1 cellular context compared by ENCODE assay signal in the genomic region with DNA sequence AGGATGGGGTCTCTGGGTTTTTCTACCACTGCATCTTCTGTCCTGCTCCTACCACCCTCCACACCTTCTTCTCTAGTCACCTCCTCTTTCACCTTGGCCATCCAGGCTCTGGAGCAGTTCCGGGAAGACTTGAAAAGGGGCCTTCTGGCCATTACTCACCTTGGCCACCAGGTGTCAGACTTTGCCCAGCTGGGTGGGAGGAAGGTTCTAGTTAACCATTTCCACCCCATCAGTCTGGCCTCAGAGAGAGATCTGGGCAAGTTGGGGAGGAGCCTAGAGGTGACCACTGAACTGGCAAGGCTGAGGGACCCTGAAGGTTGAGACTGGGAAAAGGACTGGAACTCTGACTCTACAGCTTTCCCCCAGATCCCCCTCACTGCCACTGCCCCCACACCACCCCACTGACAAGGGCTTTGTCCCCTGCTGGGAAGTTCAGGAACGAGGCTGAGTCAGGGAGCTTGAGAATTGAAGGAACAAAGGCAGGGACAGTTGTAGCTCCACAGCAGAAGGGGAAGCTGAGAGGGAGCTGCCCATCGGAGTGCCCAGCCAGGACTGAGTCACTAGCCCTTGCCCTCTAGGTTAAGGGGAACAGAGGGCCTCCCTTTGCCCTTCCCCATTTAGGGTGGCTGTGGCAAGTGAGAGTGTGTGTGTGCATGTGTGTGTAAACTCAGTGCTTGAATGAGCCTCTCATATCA.
TF ChIP-seq lines count a peak whose summit lies in the region.

No MANE protein-coding gene starts in this region.

TF ChIP-seq in HepG2, 621 proteins besides CTCF, POLR2A, EP300 and RAD21 (continued from another document and continues in another):
- TF ChIP-seq, protein P1, sequence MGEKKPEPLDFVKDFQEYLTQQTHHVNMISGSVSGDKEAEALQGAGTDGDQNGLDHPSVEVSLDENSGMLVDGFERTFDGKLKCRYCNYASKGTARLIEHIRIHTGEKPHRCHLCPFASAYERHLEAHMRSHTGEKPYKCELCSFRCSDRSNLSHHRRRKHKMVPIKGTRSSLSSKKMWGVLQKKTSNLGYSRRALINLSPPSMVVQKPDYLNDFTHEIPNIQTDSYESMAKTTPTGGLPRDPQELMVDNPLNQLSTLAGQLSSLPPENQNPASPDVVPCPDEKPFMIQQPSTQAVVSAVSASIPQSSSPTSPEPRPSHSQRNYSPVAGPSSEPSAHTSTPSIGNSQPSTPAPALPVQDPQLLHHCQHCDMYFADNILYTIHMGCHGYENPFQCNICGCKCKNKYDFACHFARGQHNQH (CRISPR knock-in tag; IDR thresholded peaks at IDR 0.05), result peak; percentile 63; the same call in 1 of the 2 replicates
- no peak for TF ChIP-seq GLI4 (CRISPR knock-in tag; IDR thresholded peaks at IDR 0.05; ENCODE audit: borderline replicate concordance)
- TF ChIP-seq SMAD9 (CRISPR knock-in tag; IDR thresholded peaks at IDR 0.05), result no peak
- TF ChIP-seq KDM2A (CRISPR knock-in tag; IDR thresholded peaks at IDR 0.05; ENCODE audit: borderline replicate concordance, low read depth), result peak; percentile 40
- no peak for TF ChIP-seq FOXA1 (IDR thresholded peaks at IDR 0.05)
- no peak for TF ChIP-seq FOXA1 (CRISPR knock-in tag; IDR thresholded peaks at IDR 0.05)
- peak; percentile 61 for TF ChIP-seq TEAD3 (CRISPR knock-in tag; optimal IDR thresholded peaks at IDR 0.05; ENCODE audit: borderline replicate concordance)
- TF ChIP-seq ETV6 (CRISPR knock-in tag; conservative IDR thresholded peaks at IDR 0.05), result no peak
- TF ChIP-seq ZNF780A (CRISPR knock-in tag; IDR thresholded peaks at IDR 0.05), result no peak
- TF ChIP-seq, protein P2, sequence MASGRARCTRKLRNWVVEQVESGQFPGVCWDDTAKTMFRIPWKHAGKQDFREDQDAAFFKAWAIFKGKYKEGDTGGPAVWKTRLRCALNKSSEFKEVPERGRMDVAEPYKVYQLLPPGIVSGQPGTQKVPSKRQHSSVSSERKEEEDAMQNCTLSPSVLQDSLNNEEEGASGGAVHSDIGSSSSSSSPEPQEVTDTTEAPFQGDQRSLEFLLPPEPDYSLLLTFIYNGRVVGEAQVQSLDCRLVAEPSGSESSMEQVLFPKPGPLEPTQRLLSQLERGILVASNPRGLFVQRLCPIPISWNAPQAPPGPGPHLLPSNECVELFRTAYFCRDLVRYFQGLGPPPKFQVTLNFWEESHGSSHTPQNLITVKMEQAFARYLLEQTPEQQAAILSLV (CRISPR knock-in tag; IDR thresholded peaks at IDR 0.05; ENCODE audit: borderline replicate concordance), result no peak
- TF ChIP-seq, protein P3, sequence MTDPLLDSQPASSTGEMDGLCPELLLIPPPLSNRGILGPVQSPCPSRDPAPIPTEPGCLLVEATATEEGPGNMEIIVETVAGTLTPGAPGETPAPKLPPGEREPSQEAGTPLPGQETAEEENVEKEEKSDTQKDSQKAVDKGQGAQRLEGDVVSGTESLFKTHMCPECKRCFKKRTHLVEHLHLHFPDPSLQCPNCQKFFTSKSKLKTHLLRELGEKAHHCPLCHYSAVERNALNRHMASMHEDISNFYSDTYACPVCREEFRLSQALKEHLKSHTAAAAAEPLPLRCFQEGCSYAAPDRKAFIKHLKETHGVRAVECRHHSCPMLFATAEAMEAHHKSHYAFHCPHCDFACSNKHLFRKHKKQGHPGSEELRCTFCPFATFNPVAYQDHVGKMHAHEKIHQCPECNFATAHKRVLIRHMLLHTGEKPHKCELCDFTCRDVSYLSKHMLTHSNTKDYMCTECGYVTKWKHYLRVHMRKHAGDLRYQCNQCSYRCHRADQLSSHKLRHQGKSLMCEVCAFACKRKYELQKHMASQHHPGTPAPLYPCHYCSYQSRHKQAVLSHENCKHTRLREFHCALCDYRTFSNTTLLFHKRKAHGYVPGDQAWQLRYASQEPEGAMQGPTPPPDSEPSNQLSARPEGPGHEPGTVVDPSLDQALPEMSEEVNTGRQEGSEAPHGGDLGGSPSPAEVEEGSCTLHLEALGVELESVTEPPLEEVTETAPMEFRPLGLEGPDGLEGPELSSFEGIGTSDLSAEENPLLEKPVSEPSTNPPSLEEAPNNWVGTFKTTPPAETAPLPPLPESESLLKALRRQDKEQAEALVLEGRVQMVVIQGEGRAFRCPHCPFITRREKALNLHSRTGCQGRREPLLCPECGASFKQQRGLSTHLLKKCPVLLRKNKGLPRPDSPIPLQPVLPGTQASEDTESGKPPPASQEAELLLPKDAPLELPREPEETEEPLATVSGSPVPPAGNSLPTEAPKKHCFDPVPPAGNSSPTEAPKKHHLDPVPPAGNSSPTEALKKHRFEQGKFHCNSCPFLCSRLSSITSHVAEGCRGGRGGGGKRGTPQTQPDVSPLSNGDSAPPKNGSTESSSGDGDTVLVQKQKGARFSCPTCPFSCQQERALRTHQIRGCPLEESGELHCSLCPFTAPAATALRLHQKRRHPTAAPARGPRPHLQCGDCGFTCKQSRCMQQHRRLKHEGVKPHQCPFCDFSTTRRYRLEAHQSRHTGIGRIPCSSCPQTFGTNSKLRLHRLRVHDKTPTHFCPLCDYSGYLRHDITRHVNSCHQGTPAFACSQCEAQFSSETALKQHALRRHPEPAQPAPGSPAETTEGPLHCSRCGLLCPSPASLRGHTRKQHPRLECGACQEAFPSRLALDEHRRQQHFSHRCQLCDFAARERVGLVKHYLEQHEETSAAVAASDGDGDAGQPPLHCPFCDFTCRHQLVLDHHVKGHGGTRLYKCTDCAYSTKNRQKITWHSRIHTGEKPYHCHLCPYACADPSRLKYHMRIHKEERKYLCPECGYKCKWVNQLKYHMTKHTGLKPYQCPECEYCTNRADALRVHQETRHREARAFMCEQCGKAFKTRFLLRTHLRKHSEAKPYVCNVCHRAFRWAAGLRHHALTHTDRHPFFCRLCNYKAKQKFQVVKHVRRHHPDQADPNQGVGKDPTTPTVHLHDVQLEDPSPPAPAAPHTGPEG (CRISPR knock-in tag; IDR thresholded peaks at IDR 0.05), result no peak
- no peak for TF ChIP-seq ZNF773 (CRISPR knock-in tag; IDR thresholded peaks at IDR 0.05; ENCODE audit: borderline replicate concordance)
- TF ChIP-seq, protein P4, sequence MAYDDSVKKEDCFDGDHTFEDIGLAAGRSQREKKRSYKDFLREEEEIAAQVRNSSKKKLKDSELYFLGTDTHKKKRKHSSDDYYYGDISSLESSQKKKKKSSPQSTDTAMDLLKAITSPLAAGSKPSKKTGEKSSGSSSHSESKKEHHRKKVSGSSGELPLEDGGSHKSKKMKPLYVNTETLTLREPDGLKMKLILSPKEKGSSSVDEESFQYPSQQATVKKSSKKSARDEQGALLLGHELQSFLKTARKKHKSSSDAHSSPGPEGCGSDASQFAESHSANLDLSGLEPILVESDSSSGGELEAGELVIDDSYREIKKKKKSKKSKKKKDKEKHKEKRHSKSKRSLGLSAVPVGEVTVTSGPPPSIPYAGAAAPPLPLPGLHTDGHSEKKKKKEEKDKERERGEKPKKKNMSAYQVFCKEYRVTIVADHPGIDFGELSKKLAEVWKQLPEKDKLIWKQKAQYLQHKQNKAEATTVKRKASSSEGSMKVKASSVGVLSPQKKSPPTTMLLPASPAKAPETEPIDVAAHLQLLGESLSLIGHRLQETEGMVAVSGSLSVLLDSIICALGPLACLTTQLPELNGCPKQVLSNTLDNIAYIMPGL (CRISPR knock-in tag; IDR thresholded peaks at IDR 0.05; ENCODE audit: borderline replicate concordance in 1 of 2, low read depth in 1 of 2), result peak; percentile 47 to 82; a peak in 1 of 4 replicates
- TF ChIP-seq, protein P5, sequence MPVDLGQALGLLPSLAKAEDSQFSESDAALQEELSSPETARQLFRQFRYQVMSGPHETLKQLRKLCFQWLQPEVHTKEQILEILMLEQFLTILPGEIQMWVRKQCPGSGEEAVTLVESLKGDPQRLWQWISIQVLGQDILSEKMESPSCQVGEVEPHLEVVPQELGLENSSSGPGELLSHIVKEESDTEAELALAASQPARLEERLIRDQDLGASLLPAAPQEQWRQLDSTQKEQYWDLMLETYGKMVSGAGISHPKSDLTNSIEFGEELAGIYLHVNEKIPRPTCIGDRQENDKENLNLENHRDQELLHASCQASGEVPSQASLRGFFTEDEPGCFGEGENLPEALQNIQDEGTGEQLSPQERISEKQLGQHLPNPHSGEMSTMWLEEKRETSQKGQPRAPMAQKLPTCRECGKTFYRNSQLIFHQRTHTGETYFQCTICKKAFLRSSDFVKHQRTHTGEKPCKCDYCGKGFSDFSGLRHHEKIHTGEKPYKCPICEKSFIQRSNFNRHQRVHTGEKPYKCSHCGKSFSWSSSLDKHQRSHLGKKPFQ (CRISPR knock-in tag; IDR thresholded peaks at IDR 0.05; ENCODE audit: insufficient replicate concordance), result no peak
- TF ChIP-seq MTF1 (CRISPR knock-in tag; IDR thresholded peaks at IDR 0.05), result no peak
- TF ChIP-seq, protein P6, sequence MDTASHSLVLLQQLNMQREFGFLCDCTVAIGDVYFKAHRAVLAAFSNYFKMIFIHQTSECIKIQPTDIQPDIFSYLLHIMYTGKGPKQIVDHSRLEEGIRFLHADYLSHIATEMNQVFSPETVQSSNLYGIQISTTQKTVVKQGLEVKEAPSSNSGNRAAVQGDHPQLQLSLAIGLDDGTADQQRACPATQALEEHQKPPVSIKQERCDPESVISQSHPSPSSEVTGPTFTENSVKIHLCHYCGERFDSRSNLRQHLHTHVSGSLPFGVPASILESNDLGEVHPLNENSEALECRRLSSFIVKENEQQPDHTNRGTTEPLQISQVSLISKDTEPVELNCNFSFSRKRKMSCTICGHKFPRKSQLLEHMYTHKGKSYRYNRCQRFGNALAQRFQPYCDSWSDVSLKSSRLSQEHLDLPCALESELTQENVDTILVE (CRISPR knock-in tag; IDR thresholded peaks at IDR 0.05), result 0 out of 2 replicates have a peak, but pooled peaks have one; percentile 26
- TF ChIP-seq RARA (CRISPR knock-in tag; IDR thresholded peaks at IDR 0.05), result 0 out of 2 replicates have a peak, but pooled peaks have one; percentile 30
- TF ChIP-seq AHR (CRISPR knock-in tag; IDR thresholded peaks at IDR 0.05), result no peak
- TF ChIP-seq NR2F6 (IDR thresholded peaks at IDR 0.05), result 0 out of 2 replicates have a peak, but pooled peaks have one; percentile 13
- 0 out of 2 replicates have a peak, but pooled peaks have one; percentile 12 for TF ChIP-seq NR2F6 (CRISPR knock-in tag; IDR thresholded peaks at IDR 0.05)
- no peak for TF ChIP-seq RAD51 (IDR thresholded peaks at IDR 0.05; ENCODE audit: borderline replicate concordance)
- TF ChIP-seq SATB2 (CRISPR knock-in tag; IDR thresholded peaks at IDR 0.05), result no peak
- peak; percentile 34; the same call in 1 of the 2 replicates for TF ChIP-seq BCL6 (CRISPR knock-in tag; IDR thresholded peaks at IDR 0.05)
- peak; percentile 13 for TF ChIP-seq TBL1XR1 (IDR thresholded peaks at IDR 0.05; ENCODE audit: borderline replicate concordance, low read length, partially characterized antibody)
- TF ChIP-seq FOXO1 (CRISPR knock-in tag; IDR thresholded peaks at IDR 0.05), result no peak
- peak; percentile 74 for TF ChIP-seq ELF1 (CRISPR knock-in tag; IDR thresholded peaks at IDR 0.05)
- TF ChIP-seq ZNF431 (CRISPR knock-in tag; IDR thresholded peaks at IDR 0.05; ENCODE audit: borderline replicate concordance, low read depth), result no peak
- TF ChIP-seq KDM1A (CRISPR knock-in tag; IDR thresholded peaks at IDR 0.05), result no peak
- no peak for TF ChIP-seq U2AF2 (IDR thresholded peaks at IDR 0.05; ENCODE audit: low read depth, low read length)
- TF ChIP-seq, protein P7, sequence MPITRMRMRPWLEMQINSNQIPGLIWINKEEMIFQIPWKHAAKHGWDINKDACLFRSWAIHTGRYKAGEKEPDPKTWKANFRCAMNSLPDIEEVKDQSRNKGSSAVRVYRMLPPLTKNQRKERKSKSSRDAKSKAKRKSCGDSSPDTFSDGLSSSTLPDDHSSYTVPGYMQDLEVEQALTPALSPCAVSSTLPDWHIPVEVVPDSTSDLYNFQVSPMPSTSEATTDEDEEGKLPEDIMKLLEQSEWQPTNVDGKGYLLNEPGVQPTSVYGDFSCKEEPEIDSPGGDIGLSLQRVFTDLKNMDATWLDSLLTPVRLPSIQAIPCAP (CRISPR knock-in tag; IDR thresholded peaks at IDR 0.05; ENCODE audit: low read depth), result no peak
- peak; percentile 47; the same call in 1 of the 2 replicates for TF ChIP-seq ZNF331 (CRISPR knock-in tag; IDR thresholded peaks at IDR 0.05)
- TF ChIP-seq HNRNPK (IDR thresholded peaks at IDR 0.05; ENCODE audit: low read depth, low read length, poor library complexity, severe bottlenecking), result no peak
- peak; percentile 76 for TF ChIP-seq GATAD2A (CRISPR knock-in tag; IDR thresholded peaks at IDR 0.05)
- no peak for TF ChIP-seq ATRX (CRISPR knock-in tag; IDR thresholded peaks at IDR 0.05; ENCODE audit: borderline replicate concordance)
- no peak for TF ChIP-seq ZKSCAN5 (CRISPR knock-in tag; IDR thresholded peaks at IDR 0.05)
- TF ChIP-seq, protein P8, sequence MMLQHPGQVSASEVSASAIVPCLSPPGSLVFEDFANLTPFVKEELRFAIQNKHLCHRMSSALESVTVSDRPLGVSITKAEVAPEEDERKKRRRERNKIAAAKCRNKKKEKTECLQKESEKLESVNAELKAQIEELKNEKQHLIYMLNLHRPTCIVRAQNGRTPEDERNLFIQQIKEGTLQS (CRISPR knock-in tag; IDR thresholded peaks at IDR 0.05), result no peak
- TF ChIP-seq, protein P9, sequence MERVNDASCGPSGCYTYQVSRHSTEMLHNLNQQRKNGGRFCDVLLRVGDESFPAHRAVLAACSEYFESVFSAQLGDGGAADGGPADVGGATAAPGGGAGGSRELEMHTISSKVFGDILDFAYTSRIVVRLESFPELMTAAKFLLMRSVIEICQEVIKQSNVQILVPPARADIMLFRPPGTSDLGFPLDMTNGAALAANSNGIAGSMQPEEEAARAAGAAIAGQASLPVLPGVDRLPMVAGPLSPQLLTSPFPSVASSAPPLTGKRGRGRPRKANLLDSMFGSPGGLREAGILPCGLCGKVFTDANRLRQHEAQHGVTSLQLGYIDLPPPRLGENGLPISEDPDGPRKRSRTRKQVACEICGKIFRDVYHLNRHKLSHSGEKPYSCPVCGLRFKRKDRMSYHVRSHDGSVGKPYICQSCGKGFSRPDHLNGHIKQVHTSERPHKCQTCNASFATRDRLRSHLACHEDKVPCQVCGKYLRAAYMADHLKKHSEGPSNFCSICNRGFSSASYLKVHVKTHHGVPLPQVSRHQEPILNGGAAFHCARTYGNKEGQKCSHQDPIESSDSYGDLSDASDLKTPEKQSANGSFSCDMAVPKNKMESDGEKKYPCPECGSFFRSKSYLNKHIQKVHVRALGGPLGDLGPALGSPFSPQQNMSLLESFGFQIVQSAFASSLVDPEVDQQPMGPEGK (CRISPR knock-in tag; IDR thresholded peaks at IDR 0.05), result peak; percentile 35; the same call in 1 of the 2 replicates
- peak; percentile 40 for TF ChIP-seq ZMYM3 (CRISPR knock-in tag; IDR thresholded peaks at IDR 0.05)
- TF ChIP-seq KAT8 (CRISPR knock-in tag; IDR thresholded peaks at IDR 0.05), result peak; percentile 68
- peak; percentile 74 for TF ChIP-seq ZNF572 (CRISPR knock-in tag; IDR thresholded peaks at IDR 0.05)
- TF ChIP-seq KDM5B (CRISPR knock-in tag; IDR thresholded peaks at IDR 0.05; ENCODE audit: borderline replicate concordance), result no peak
- TF ChIP-seq CCAR2 (optimal IDR thresholded peaks at IDR 0.05; ENCODE audit: low read depth, low read length), result peak; percentile 53
- TF ChIP-seq, protein P10, sequence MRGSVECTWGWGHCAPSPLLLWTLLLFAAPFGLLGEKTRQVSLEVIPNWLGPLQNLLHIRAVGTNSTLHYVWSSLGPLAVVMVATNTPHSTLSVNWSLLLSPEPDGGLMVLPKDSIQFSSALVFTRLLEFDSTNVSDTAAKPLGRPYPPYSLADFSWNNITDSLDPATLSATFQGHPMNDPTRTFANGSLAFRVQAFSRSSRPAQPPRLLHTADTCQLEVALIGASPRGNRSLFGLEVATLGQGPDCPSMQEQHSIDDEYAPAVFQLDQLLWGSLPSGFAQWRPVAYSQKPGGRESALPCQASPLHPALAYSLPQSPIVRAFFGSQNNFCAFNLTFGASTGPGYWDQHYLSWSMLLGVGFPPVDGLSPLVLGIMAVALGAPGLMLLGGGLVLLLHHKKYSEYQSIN (CRISPR knock-in tag; IDR thresholded peaks at IDR 0.05; ENCODE audit: borderline replicate concordance), result no peak
- 0 out of 2 replicates have a peak, but pooled peaks have one; percentile 49 for TF ChIP-seq HMG20B (CRISPR knock-in tag; conservative IDR thresholded peaks at IDR 0.05)
- peak; percentile 56 for TF ChIP-seq SAP130 (CRISPR knock-in tag; IDR thresholded peaks at IDR 0.05; ENCODE audit: low read depth)
- no peak for TF ChIP-seq ONECUT2 (CRISPR knock-in tag; IDR thresholded peaks at IDR 0.05)
